In genomic region chr19:49692102-49692599, GRCh38 we compare ENCODE assay signal across 1 cellular context.
TF ChIP-seq lines count a peak whose summit lies in the region.

No MANE protein-coding gene starts in this region.

TF ChIP-seq in K562, 482 proteins besides CTCF, POLR2A, EP300 and RAD21:
- TF ChIP-seq NCOA1 (IDR thresholded peaks at IDR 0.05; ENCODE audit: low read depth) (no peak), IRF2 (CRISPR knock-in tag; IDR thresholded peaks at IDR 0.05) (no peak), KHSRP (IDR thresholded peaks at IDR 0.05) (no peak), PYGO2 (tag; IDR thresholded peaks at IDR 0.05) (no peak), NR2C1 (IDR thresholded peaks at IDR 0.05) (peak; percentile 88), NR2C1 (tag; IDR thresholded peaks at IDR 0.05) (peak; percentile 85), WHSC1 (IDR thresholded peaks at IDR 0.05; ENCODE audit: low read length) (no peak), DPF2 (IDR thresholded peaks at IDR 0.05) (no peak), PTBP1 (IDR thresholded peaks at IDR 0.05; ENCODE audit: low read depth, low read length) (no peak), RCOR1 (IDR thresholded peaks at IDR 0.05; ENCODE audit: borderline replicate concordance in 1 of 2, low read depth in 2 of 2, low read length in 2 of 2) (no peak), ZBTB1 (CRISPR knock-in tag; IDR thresholded peaks at IDR 0.05; ENCODE audit: borderline replicate concordance, low read depth) (no peak), MTF1 (CRISPR knock-in tag; IDR thresholded peaks at IDR 0.05; ENCODE audit: borderline replicate concordance) (no peak), PHF8 (IDR thresholded peaks at IDR 0.05; ENCODE audit: borderline replicate concordance, low read length) (no peak), NR2C2 (CRISPR knock-in tag; IDR thresholded peaks at IDR 0.05) (no peak), NR2C2 (tag; IDR thresholded peaks at IDR 0.05) (peak; percentile 64), MCM7 (IDR thresholded peaks at IDR 0.05) (no peak), BMI1 (IDR thresholded peaks at IDR 0.05; ENCODE audit: low read length) (no peak), KLF6 (CRISPR knock-in tag; IDR thresholded peaks at IDR 0.05; ENCODE audit: borderline replicate concordance) (no peak), PATZ1 (CRISPR knock-in tag; IDR thresholded peaks at IDR 0.05; ENCODE audit: borderline replicate concordance) (no peak), FIP1L1 (IDR thresholded peaks at IDR 0.05; ENCODE audit: low read depth, low read length, poor library complexity, severe bottlenecking) (no peak), MAFF (IDR thresholded peaks at IDR 0.05; ENCODE audit: low read length) (no peak)
- TF ChIP-seq, protein P1, sequence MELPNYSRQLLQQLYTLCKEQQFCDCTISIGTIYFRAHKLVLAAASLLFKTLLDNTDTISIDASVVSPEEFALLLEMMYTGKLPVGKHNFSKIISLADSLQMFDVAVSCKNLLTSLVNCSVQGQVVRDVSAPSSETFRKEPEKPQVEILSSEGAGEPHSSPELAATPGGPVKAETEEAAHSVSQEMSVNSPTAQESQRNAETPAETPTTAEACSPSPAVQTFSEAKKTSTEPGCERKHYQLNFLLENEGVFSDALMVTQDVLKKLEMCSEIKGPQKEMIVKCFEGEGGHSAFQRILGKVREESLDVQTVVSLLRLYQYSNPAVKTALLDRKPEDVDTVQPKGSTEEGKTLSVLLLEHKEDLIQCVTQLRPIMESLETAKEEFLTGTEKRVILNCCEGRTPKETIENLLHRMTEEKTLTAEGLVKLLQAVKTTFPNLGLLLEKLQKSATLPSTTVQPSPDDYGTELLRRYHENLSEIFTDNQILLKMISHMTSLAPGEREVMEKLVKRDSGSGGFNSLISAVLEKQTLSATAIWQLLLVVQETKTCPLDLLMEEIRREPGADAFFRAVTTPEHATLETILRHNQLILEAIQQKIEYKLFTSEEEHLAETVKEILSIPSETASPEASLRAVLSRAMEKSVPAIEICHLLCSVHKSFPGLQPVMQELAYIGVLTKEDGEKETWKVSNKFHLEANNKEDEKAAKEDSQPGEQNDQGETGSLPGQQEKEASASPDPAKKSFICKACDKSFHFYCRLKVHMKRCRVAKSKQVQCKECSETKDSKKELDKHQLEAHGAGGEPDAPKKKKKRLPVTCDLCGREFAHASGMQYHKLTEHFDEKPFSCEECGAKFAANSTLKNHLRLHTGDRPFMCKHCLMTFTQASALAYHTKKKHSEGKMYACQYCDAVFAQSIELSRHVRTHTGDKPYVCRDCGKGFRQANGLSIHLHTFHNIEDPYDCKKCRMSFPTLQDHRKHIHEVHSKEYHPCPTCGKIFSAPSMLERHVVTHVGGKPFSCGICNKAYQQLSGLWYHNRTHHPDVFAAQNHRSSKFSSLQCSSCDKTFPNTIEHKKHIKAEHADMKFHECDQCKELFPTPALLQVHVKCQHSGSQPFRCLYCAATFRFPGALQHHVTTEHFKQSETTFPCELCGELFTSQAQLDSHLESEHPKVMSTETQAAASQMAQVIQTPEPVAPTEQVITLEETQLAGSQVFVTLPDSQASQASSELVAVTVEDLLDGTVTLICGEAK (IDR thresholded peaks at IDR 0.05) = peak; percentile 81
- TF ChIP-seq, protein P1 (CRISPR knock-in tag; IDR thresholded peaks at IDR 0.05) = no peak
- TF ChIP-seq, protein P2, sequence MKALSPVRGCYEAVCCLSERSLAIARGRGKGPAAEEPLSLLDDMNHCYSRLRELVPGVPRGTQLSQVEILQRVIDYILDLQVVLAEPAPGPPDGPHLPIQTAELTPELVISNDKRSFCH (CRISPR knock-in tag; IDR thresholded peaks at IDR 0.05) = no peak
- TF ChIP-seq, protein P2 (tag; IDR thresholded peaks at IDR 0.05) = no peak
- TF ChIP-seq, protein P3, sequence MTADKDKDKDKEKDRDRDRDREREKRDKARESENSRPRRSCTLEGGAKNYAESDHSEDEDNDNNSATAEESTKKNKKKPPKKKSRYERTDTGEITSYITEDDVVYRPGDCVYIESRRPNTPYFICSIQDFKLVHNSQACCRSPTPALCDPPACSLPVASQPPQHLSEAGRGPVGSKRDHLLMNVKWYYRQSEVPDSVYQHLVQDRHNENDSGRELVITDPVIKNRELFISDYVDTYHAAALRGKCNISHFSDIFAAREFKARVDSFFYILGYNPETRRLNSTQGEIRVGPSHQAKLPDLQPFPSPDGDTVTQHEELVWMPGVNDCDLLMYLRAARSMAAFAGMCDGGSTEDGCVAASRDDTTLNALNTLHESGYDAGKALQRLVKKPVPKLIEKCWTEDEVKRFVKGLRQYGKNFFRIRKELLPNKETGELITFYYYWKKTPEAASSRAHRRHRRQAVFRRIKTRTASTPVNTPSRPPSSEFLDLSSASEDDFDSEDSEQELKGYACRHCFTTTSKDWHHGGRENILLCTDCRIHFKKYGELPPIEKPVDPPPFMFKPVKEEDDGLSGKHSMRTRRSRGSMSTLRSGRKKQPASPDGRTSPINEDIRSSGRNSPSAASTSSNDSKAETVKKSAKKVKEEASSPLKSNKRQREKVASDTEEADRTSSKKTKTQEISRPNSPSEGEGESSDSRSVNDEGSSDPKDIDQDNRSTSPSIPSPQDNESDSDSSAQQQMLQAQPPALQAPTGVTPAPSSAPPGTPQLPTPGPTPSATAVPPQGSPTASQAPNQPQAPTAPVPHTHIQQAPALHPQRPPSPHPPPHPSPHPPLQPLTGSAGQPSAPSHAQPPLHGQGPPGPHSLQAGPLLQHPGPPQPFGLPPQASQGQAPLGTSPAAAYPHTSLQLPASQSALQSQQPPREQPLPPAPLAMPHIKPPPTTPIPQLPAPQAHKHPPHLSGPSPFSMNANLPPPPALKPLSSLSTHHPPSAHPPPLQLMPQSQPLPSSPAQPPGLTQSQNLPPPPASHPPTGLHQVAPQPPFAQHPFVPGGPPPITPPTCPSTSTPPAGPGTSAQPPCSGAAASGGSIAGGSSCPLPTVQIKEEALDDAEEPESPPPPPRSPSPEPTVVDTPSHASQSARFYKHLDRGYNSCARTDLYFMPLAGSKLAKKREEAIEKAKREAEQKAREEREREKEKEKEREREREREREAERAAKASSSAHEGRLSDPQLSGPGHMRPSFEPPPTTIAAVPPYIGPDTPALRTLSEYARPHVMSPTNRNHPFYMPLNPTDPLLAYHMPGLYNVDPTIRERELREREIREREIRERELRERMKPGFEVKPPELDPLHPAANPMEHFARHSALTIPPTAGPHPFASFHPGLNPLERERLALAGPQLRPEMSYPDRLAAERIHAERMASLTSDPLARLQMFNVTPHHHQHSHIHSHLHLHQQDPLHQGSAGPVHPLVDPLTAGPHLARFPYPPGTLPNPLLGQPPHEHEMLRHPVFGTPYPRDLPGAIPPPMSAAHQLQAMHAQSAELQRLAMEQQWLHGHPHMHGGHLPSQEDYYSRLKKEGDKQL (CRISPR knock-in tag; IDR thresholded peaks at IDR 0.05; ENCODE audit: borderline replicate concordance) = no peak
